Comparison of ENCODE assay signal across 15 cellular contexts in genomic region chr3:42525736-42526345, GRCh38. TPM values are rescaled to one million over a fixed set of nuclear protein-coding genes. Genes with fewer than 3 reads are reported as not detected.
A peak's percentile ranks its signal among the peaks of the same experiment; 100 is the strongest.
DNase-seq lines count a peak whose midpoint lies in the region; ATAC-seq, FAIRE-seq and TF ChIP-seq lines count a peak whose summit lies in the region.
"Had no signal": no experiment of that assay in that cellular context is flagged by ENCODE, and none has a peak within 500 bp of the region (broad histone marks: within the 10 kb centered on the region; RNA-seq: fewer than 3 reads in every experiment).

No MANE protein-coding gene starts in this region.

- H3K9ac ChIP-seq in HepG2 (ENCODE audit: insufficient read depth, low read depth, low read length) (no peak overlapping the region), endodermal cell (ENCODE audit: extremely low read depth, low read length, poor library complexity, severe bottlenecking) (no peak overlapping the region)

- H3K27ac Mint-ChIP-seq in endodermal cell: no peak overlapping the region

- no peak overlapping the region for H3K4me3 Mint-ChIP-seq in endodermal cell

- H3K9me3 Mint-ChIP-seq in endodermal cell: no peaks in the 10 kb centered on the region

- TF ChIP-seq POLR2A in HepG2 (IDR thresholded peaks at IDR 0.05; ENCODE audit: insufficient read depth in 1 of 2, low read depth in 2 of 2, low read length in 2 of 2) (no peak), right lobe of liver (IDR thresholded peaks at IDR 0.05) (no peak)

- ATAC-seq in HepG2 (peak; percentile 61), right lobe of liver (no peak), HG03196 (IDR thresholded peaks at IDR 0.05; ENCODE audit: unreplicated experiment) (no peak)

- H3K36me3 ChIP-seq in HepG2 (replicated peaks in 1 of 2; ENCODE audit: control insufficient read depth in 1 of 2, insufficient read depth in 2 of 2, low read length in 2 of 2): no peaks in the 10 kb centered on the region
- H3K36me3 ChIP-seq in right lobe of liver: no peaks in the 10 kb centered on the region
- H3K36me3 ChIP-seq in HEK293 (ENCODE audit: control insufficient read depth in 2 of 2, insufficient read depth in 1 of 2, low read length in 2 of 2): no peaks in the 10 kb centered on the region
- H3K36me3 ChIP-seq in endodermal cell (ENCODE audit: control insufficient read depth, insufficient read depth, low read length): no peaks in the 10 kb centered on the region

- no peak overlapping the region for H2AFZ ChIP-seq in HepG2 (ENCODE audit: low read length)

- TF ChIP-seq RAD21 in HepG2 (CRISPR knock-in tag; IDR thresholded peaks at IDR 0.05): no peak

- H3K9me3 ChIP-seq in HepG2 (ENCODE audit: low read length): no peaks in the 10 kb centered on the region
- H3K9me3 ChIP-seq in right lobe of liver: no peaks in the 10 kb centered on the region
- no peaks in the 10 kb centered on the region for H3K9me3 ChIP-seq in HEK293 (ENCODE audit: control insufficient read depth, insufficient read depth, low read depth, low read length)
- no peaks in the 10 kb centered on the region for H3K9me3 ChIP-seq in endodermal cell (ENCODE audit: control insufficient read depth, low read length)

- H3K79me2 ChIP-seq in HepG2 (ENCODE audit: insufficient read depth, low read length): no peaks in the 10 kb centered on the region

- no peaks in the 10 kb centered on the region for H3K4me1 Mint-ChIP-seq in endodermal cell

- no peaks in the 10 kb centered on the region for H3K27me3 Mint-ChIP-seq in endodermal cell (ENCODE audit: insufficient read depth)

- in situ Hi-C loops in HepG2 (cut with HindIII; ENCODE audit: extremely low pct_ligation_motif_present, low pct_unique_long_range_greater_than_20kb): no loop called here

- intact Hi-C loops in HepG2 (cut with micrococcal nuclease; ENCODE audit: unreplicated experiment) (no loop called here), right lobe of liver (cut with DNase I) (no loop called here)

- WGBS in HepG2 (ENCODE audit: low lambda C conversion rate): 0% methylated on average over 3 of the region's 13 CpGs
- 40% methylated on average over 1 of the region's 13 CpGs for WGBS in right lobe of liver (ENCODE audit: insufficient coverage, low coverage, low lambda C conversion rate, missing lambda C conversion rate)
- WGBS in endodermal cell (ENCODE audit: insufficient coverage in 1 of 2, insufficient read length in 1 of 2), 2 experiments: 90 to 91% methylated on average over 9 to 13 of the region's 13 CpGs

- H3K27ac ChIP-seq in HepG2 (ENCODE audit: extremely low read length, insufficient read depth, low read length) (no peak overlapping the region), right lobe of liver (no peak overlapping the region), HEK293 (ENCODE audit: extremely low read depth, low read depth, low read length) (no peak overlapping the region), endodermal cell (ENCODE audit: low read depth, low read length) (peak overlapping the region; percentile 32)
- H3K27ac ChIP-seq: SK-N-MC had no signal

- H3K27me3 ChIP-seq in HepG2 (ENCODE audit: control insufficient read depth in 1 of 2, insufficient read depth in 2 of 2, low read length in 2 of 2): peaks cover 2 to 9% of the 10 kb centered on the region in 2 experiments; a peak in 2 of 5 replicates
- H3K27me3 ChIP-seq in right lobe of liver: no peaks in the 10 kb centered on the region
- H3K27me3 ChIP-seq in endodermal cell (ENCODE audit: control insufficient read depth, insufficient read depth, low read length, poor library complexity, severe bottlenecking): no peaks in the 10 kb centered on the region

- H3K4me3 ChIP-seq in HepG2 (replicated peaks in 1 of 3; ENCODE audit: insufficient read depth in 1 of 3, low read depth in 2 of 3, low read length in 3 of 3) (peak overlapping the region in 1 of 3 experiments; percentile 12; a peak in 1 of 6 replicates), right lobe of liver (no peak overlapping the region), HEK293 (ENCODE audit: low read depth, low read length) (no peak overlapping the region), endodermal cell (ENCODE audit: low read length) (no peak overlapping the region)
- H3K4me3 ChIP-seq: SK-N-MC had no signal

- no TSS peak for BruUV-seq in HepG2 (replicated peaks; lab: Mats Ljungman, UMichigan)

- H4K20me1 ChIP-seq in HepG2 (ENCODE audit: insufficient read depth, low read length): no peaks in the 10 kb centered on the region

- POLR2A ChIA-PET in HepG2 (lab: Yijun Ruan, JAX): no interaction called here
- POLR2A ChIA-PET in HEK293 (lab: Yijun Ruan, JAX): no interaction called here

- H3K4me1 ChIP-seq in HepG2 (ENCODE audit: insufficient read depth, low read length): peaks cover 10% of the 10 kb centered on the region
- H3K4me1 ChIP-seq in right lobe of liver: no peaks in the 10 kb centered on the region
- no peaks in the 10 kb centered on the region for H3K4me1 ChIP-seq in HEK293 (ENCODE audit: control insufficient read depth, insufficient read depth, low read length)
- no peaks in the 10 kb centered on the region for H3K4me1 ChIP-seq in endodermal cell (ENCODE audit: control insufficient read depth, insufficient read depth, low read length)

- DNase-seq in HepG2 (ENCODE audit: low spot score): no peak
- DNase-seq in right lobe of liver: no peak
- DNase-seq in endodermal cell: no peak
- DNase-seq in urothelium cell line (ENCODE audit: low spot score): no peak
- no peak for DNase-seq in NCI-H2081 (lab: John Stamatoyannopoulos, UW)
- DNase-seq: ACHN, AML-193, HCEC 1CT, NCI-H146, NCI-H2081 treated with DMSO at 0.1 percent for 48 hours, NCI-H510A treated with DMSO at 0.1 percent for 48 hours had no signal

- peaks cover 2% of the 10 kb centered on the region for H3K36me3 Mint-ChIP-seq in endodermal cell (ENCODE audit: low read depth)

- TF ChIP-seq EP300 in HepG2 (IDR thresholded peaks at IDR 0.05; ENCODE audit: low read depth in 2 of 2, low read length in 2 of 2) (no peak), HepG2 (CRISPR knock-in tag; IDR thresholded peaks at IDR 0.05; ENCODE audit: borderline replicate concordance) (no peak)

- peak overlapping the region; percentile 41; the same call in 1 of the 2 replicates for H3K4me2 ChIP-seq in HepG2 (ENCODE audit: low read depth, low read length)

- FAIRE-seq in HepG2 (lab: Jason Lieb, UNC) (no peak), urothelium cell line (lab: Jason Lieb, UNC) (peak; percentile 52)
- FAIRE-seq: G401.6 had no signal

- CTCF ChIA-PET in HepG2 (lab: Yijun Ruan, JAX; ENCODE audit: low intra/inter-chr PET ratio, low total read pairs) (no interaction called here), HEK293 (lab: Yijun Ruan, JAX) (no interaction called here)

- no peak for TF ChIP-seq CTCF in HepG2 (CRISPR knock-in tag; IDR thresholded peaks at IDR 0.05)
- no peak for TF ChIP-seq CTCF in right lobe of liver (IDR thresholded peaks at IDR 0.05)
- TF ChIP-seq CTCF in HEK293 (tag by site-specific recombination; IDR thresholded peaks at IDR 0.05): no peak
- no peak for TF ChIP-seq CTCF in endodermal cell (conservative IDR thresholded peaks at IDR 0.05)

RNA-seq across cellular contexts. Expression of gene VIPR1, which starts 23.4 kb away (rescaled TPM):
- total RNA-seq in HepG2 (2016; rRNA removed; fragmentation: Illumina TruSeq; extraction: Trizol): 0.04 TPM in 1 of 2 replicates, not detected in the other
- total RNA-seq in HepG2 (2016; cell fraction: cytosol; rRNA removed; fragmentation: Illumina TruSeq; extraction: Trizol; ENCODE audit: low read depth): not detected in 2 replicates
- 0.19 TPM in 1 of 2 replicates, not detected in the other for total RNA-seq in HepG2 (2016; cell fraction: insoluble cytoplasmic fraction; rRNA removed; fragmentation: Illumina TruSeq; extraction: Trizol)
- total RNA-seq in HepG2 (2016; cell fraction: membrane; rRNA removed; fragmentation: Illumina TruSeq; extraction: Trizol): 0.12 TPM in 1 of 2 replicates, not detected in the other
- total RNA-seq in HepG2 (2016; cell fraction: nucleus; rRNA removed; fragmentation: Illumina TruSeq; extraction: Trizol): not detected in 2 replicates
- polyA plus RNA-seq in HepG2 (2011; rRNA removed): 0.07 and 0.11 TPM in 2 replicates
- polyA plus RNA-seq in HepG2 (2011; cell fraction: cytosol; rRNA removed): 0.04 TPM in 2 replicates
- polyA plus RNA-seq in HepG2 (2011; cell fraction: nucleus; rRNA removed): 0.27 and 0.29 TPM in 2 replicates
- 0.30 TPM in 1 of 2 replicates, not detected in the other for polyA plus RNA-seq in HepG2 (2012)
- 0.03 TPM in 1 of 2 replicates, not detected in the other for polyA plus RNA-seq in HepG2 (2016; cell fraction: cytosol; fragmentation: Illumina TruSeq; extraction: Trizol; ENCODE audit: low read depth)
- polyA plus RNA-seq in HepG2 (2016; cell fraction: insoluble cytoplasmic fraction; fragmentation: Illumina TruSeq; extraction: Trizol; ENCODE audit: low read depth): not detected in 2 replicates
- polyA plus RNA-seq in HepG2 (2016; cell fraction: membrane; fragmentation: Illumina TruSeq; extraction: Trizol; ENCODE audit: low read depth): not detected in 2 replicates
- polyA plus RNA-seq in HepG2 (2016; cell fraction: nucleus; fragmentation: Illumina TruSeq; extraction: Trizol; ENCODE audit: insufficient read depth, low read depth): not detected in 2 replicates
- 0.86 TPM in 1 of 2 replicates, not detected in the other for polyA minus RNA-seq in HepG2 (2011; rRNA and poly(A)+ RNA removed; ENCODE audit: low replicate concordance)
- polyA minus RNA-seq in HepG2 (2011; cell fraction: cytosol; rRNA and poly(A)+ RNA removed): not detected in 2 replicates
- 0.12 TPM in 1 of 2 replicates, not detected in the other for polyA minus RNA-seq in HepG2 (2011; cell fraction: nucleus; rRNA and poly(A)+ RNA removed)
- 10 to 100 TPM in 5 of 6 experiments, 1 to 10 TPM in 1; 1.9 to 34.5 (median 18.2) TPM for total RNA-seq in right lobe of liver
- total RNA-seq in endodermal cell: 10 to 100 TPM; 12.9 to 14.7 TPM
- polyA plus RNA-seq in endodermal cell (2013, experiment 1 of 2): 2.2 TPM
- polyA plus RNA-seq in endodermal cell (2013, experiment 2 of 2): 1.4 TPM

RNA-seq across cellular contexts. Expression of gene SEC22C, which starts 55.9 kb away (rescaled TPM):
- total RNA-seq in HepG2 (2016; rRNA removed; fragmentation: Illumina TruSeq; extraction: Trizol) (38.4 and 40.0 TPM in 2 replicates), right lobe of liver (10 to 100 TPM; 11.3 to 23.6 (median 13.8) TPM), endodermal cell (10 to 100 TPM; 35.2 to 38.4 TPM)
- 25.9 and 36.4 TPM in 2 replicates for total RNA-seq in HepG2 (2016; cell fraction: cytosol; rRNA removed; fragmentation: Illumina TruSeq; extraction: Trizol; ENCODE audit: low read depth)
- 38.6 and 41.8 TPM in 2 replicates for total RNA-seq in HepG2 (2016; cell fraction: insoluble cytoplasmic fraction; rRNA removed; fragmentation: Illumina TruSeq; extraction: Trizol)
- total RNA-seq in HepG2 (2016; cell fraction: membrane; rRNA removed; fragmentation: Illumina TruSeq; extraction: Trizol): 45.6 and 58.9 TPM in 2 replicates
- total RNA-seq in HepG2 (2016; cell fraction: nucleus; rRNA removed; fragmentation: Illumina TruSeq; extraction: Trizol): 34.2 and 41.3 TPM in 2 replicates
- 20.0 and 21.9 TPM in 2 replicates for polyA plus RNA-seq in HepG2 (2011; rRNA removed)
- polyA plus RNA-seq in HepG2 (2011; cell fraction: cytosol; rRNA removed): 12.9 and 17.6 TPM in 2 replicates
- 15.0 and 20.4 TPM in 2 replicates for polyA plus RNA-seq in HepG2 (2011; cell fraction: nucleus; rRNA removed)
- 17.6 and 18.1 TPM in 2 replicates for polyA plus RNA-seq in HepG2 (2012)
- polyA plus RNA-seq in HepG2 (2016; cell fraction: cytosol; fragmentation: Illumina TruSeq; extraction: Trizol; ENCODE audit: low read depth): 24.2 and 41.5 TPM in 2 replicates
- polyA plus RNA-seq in HepG2 (2016; cell fraction: insoluble cytoplasmic fraction; fragmentation: Illumina TruSeq; extraction: Trizol; ENCODE audit: low read depth): 25.7 and 26.7 TPM in 2 replicates
- polyA plus RNA-seq in HepG2 (2016; cell fraction: membrane; fragmentation: Illumina TruSeq; extraction: Trizol; ENCODE audit: low read depth): 32.4 and 41.0 TPM in 2 replicates
- polyA plus RNA-seq in HepG2 (2016; cell fraction: nucleus; fragmentation: Illumina TruSeq; extraction: Trizol; ENCODE audit: insufficient read depth, low read depth): 43.5 and 53.7 TPM in 2 replicates
- polyA minus RNA-seq in HepG2 (2011; rRNA and poly(A)+ RNA removed; ENCODE audit: low replicate concordance): 19.9 and 35.0 TPM in 2 replicates
- 9.6 and 11.0 TPM in 2 replicates for polyA minus RNA-seq in HepG2 (2011; cell fraction: cytosol; rRNA and poly(A)+ RNA removed)
- polyA minus RNA-seq in HepG2 (2011; cell fraction: nucleus; rRNA and poly(A)+ RNA removed): 18.0 and 21.8 TPM in 2 replicates
- polyA plus RNA-seq in endodermal cell (2013, experiment 1 of 2): 44.3 TPM
- polyA plus RNA-seq in endodermal cell (2013, experiment 2 of 2): 40.9 TPM
